10 cellular contexts compared by ENCODE assay signal in genomic region chr1:162285149-162285561, GRCh38.
DNase-seq lines count a peak whose midpoint lies in the region; ATAC-seq and TF ChIP-seq lines count a peak whose summit lies in the region.
"Had no signal": no experiment of that assay in that cellular context is flagged by ENCODE, and none has a peak within 500 bp of the region (broad histone marks: within the 10 kb centered on the region; RNA-seq: fewer than 3 reads in every experiment).

No MANE protein-coding gene starts in this region.

- no peak overlapping the region for H3K27ac Mint-ChIP-seq in activated CD8-positive, alpha-beta memory T cell treated with anti-CD3 and anti-CD28 coated beads, Interleukin-2, amount 10 ng/mL, durations not matched to agents 7 days and 5 days

- H2AFZ ChIP-seq in HCT116 (ENCODE audit: low read depth, low read length, poor library complexity, severe bottlenecking): no peak overlapping the region

- no peak for TF ChIP-seq RAD21 in HCT116 (IDR thresholded peaks at IDR 0.05; ENCODE audit: low read depth)

- DNase-seq in HCT116 (ENCODE audit: low read depth, low spot score) (no peak), NCI-H2107 (lab: John Stamatoyannopoulos, UW) (peak; percentile 41), cerebellar cortex (ENCODE audit: low spot score) (peak; percentile 14), mucosa of descending colon (peak; percentile 67 to 94 (median 75)), occipital lobe (lab: John Stamatoyannopoulos, UW) (no peak), T-helper 9 cell (no peak), C1 segment of cervical spinal cord (lab: John Stamatoyannopoulos, UW) (no peak)
- no peak for DNase-seq in activated CD8-positive, alpha-beta memory T cell treated with anti-CD3 and anti-CD28 coated beads, Interleukin-2, amount 10 ng/mL, durations not matched to agents 7 days and 5 days
- DNase-seq: cortex of kidney, NCI-H1436 treated with DMSO at 0.1 percent for 48 hours had no signal

- H3K4me1 Mint-ChIP-seq in activated CD8-positive, alpha-beta memory T cell treated with anti-CD3 and anti-CD28 coated beads, Interleukin-2, amount 10 ng/mL, durations not matched to agents 7 days and 5 days: no peaks in the 10 kb centered on the region

- H3K4me3 ChIP-seq in HCT116 (replicated peaks in 1 of 2; ENCODE audit: low read depth in 1 of 2, low read length in 2 of 2) (no peak overlapping the region), mucosa of descending colon (no peak overlapping the region)

- no peak for TF ChIP-seq POLR2A in HCT116 (IDR thresholded peaks at IDR 0.05; ENCODE audit: borderline replicate concordance, extremely low read depth, insufficient read depth, insufficient read length)

- POLR2A ChIA-PET in HCT116 (lab: Charles Lee): no interaction called here

- BruUV-seq in HCT116 (replicated peaks; lab: Mats Ljungman, UMichigan): no TSS peak

- H3K4me3 Mint-ChIP-seq in activated CD8-positive, alpha-beta memory T cell treated with anti-CD3 and anti-CD28 coated beads, Interleukin-2, amount 10 ng/mL, durations not matched to agents 7 days and 5 days: no peak overlapping the region

- H3K27me3 Mint-ChIP-seq in activated CD8-positive, alpha-beta memory T cell treated with anti-CD3 and anti-CD28 coated beads, Interleukin-2, amount 10 ng/mL, durations not matched to agents 7 days and 5 days: peaks cover 29% of the 10 kb centered on the region

- CTCF ChIA-PET in HCT116 (lab: Charles Lee): interaction anchor here (1.3 kb wide), 1 partner anchor 229 kb away, joined by 3 read pairs; no protein-coding TSS in a partner anchor
- CTCF ChIA-PET in activated CD8-positive, alpha-beta memory T cell treated with anti-CD3 and anti-CD28 coated beads, Interleukin-2, amount 10 ng/mL, durations not matched to agents 7 days and 5 days (lab: Charles Lee): no interaction called here

- H3K79me2 ChIP-seq in HCT116 (ENCODE audit: insufficient read depth, low read length): no peaks in the 10 kb centered on the region

- no peaks in the 10 kb centered on the region for H3K9me3 Mint-ChIP-seq in activated CD8-positive, alpha-beta memory T cell treated with anti-CD3 and anti-CD28 coated beads, Interleukin-2, amount 10 ng/mL, durations not matched to agents 7 days and 5 days (ENCODE audit: low read depth)

- peak overlapping the region; percentile 4; the same call in 1 of the 2 replicates for H3K4me2 ChIP-seq in HCT116 (ENCODE audit: low read length)

- 0 out of 2 replicates have a peak, but pooled peaks have one; percentile 34 for ATAC-seq in HCT116
- ATAC-seq in mucosa of descending colon: peak; percentile 98
- ATAC-seq in activated CD8-positive, alpha-beta memory T cell treated with anti-CD3 and anti-CD28 coated beads, Interleukin-2, amount 10 ng/mL, durations not matched to agents 7 days and 5 days: no peak

- H3K9ac ChIP-seq in HCT116 (ENCODE audit: low read length): no peak overlapping the region

- no peak overlapping the region for H3K27ac ChIP-seq in HCT116 (ENCODE audit: low read depth, low read length)

- no peaks in the 10 kb centered on the region for H3K9me2 ChIP-seq in HCT116 (ENCODE audit: insufficient read depth)

- intact Hi-C loops in HCT116 (cut with micrococcal nuclease) (no loop called here), mucosa of descending colon (cut with DNase I, micrococcal nuclease) (loop anchor here in 1 of 2 donors (10.0 kb wide), 1 partner anchor 100 kb away; the partner anchor contains the start of gene C1orf226)

- H3K36me3 ChIP-seq in HCT116 (ENCODE audit: control insufficient read depth in 1 of 2, insufficient read depth in 2 of 2, low read length in 2 of 2): no peaks in the 10 kb centered on the region
- no peaks in the 10 kb centered on the region for H3K36me3 ChIP-seq in mucosa of descending colon (ENCODE audit: low read depth)

- H3K27me3 ChIP-seq in HCT116 (ENCODE audit: insufficient read depth, low read length): no peaks in the 10 kb centered on the region

- H3K9me3 ChIP-seq in HCT116 (ENCODE audit: control insufficient read depth in 1 of 2, insufficient read depth in 1 of 2, low read depth in 1 of 2, low read length in 2 of 2) (no peaks in the 10 kb centered on the region), mucosa of descending colon (no peaks in the 10 kb centered on the region)

- TF ChIP-seq CTCF in HCT116 (IDR thresholded peaks at IDR 0.05 in 2 of 3, conservative IDR thresholded peaks at IDR 0.05 in 1 of 3; ENCODE audit: borderline replicate concordance in 1 of 3, insufficient read depth in 1 of 3, low read depth in 2 of 3, low read length in 2 of 3): no peak
- no peak for TF ChIP-seq CTCF in mucosa of descending colon (IDR thresholded peaks at IDR 0.05)

- RAD21 ChIA-PET in HCT116 (lab: Charles Lee; ENCODE audit: low non-redundant PET in 1 of 2, low total read pairs in 2 of 2, uncharacterized antibody in 2 of 2, unreplicated experiment in 2 of 2): no interaction called here

- H3K36me3 Mint-ChIP-seq in activated CD8-positive, alpha-beta memory T cell treated with anti-CD3 and anti-CD28 coated beads, Interleukin-2, amount 10 ng/mL, durations not matched to agents 7 days and 5 days: no peaks in the 10 kb centered on the region

- no peaks in the 10 kb centered on the region for H4K20me1 ChIP-seq in HCT116 (ENCODE audit: insufficient read depth)

- H3K4me1 ChIP-seq in HCT116 (ENCODE audit: control insufficient read depth in 1 of 2, insufficient read depth in 2 of 2, low read length in 2 of 2) (peaks cover 10 to 17% of the 10 kb centered on the region in 2 experiments; a peak in 3 of 4 replicates), mucosa of descending colon (ENCODE audit: low read depth) (peaks cover 28% of the 10 kb centered on the region)

TF ChIP-seq in HCT116, 20 proteins besides CTCF, POLR2A, EP300 and RAD21:
- TF ChIP-seq ZNF274 (IDR thresholded peaks at IDR 0.05; ENCODE audit: low read depth, low read length) (no peak), SP1 (IDR thresholded peaks at IDR 0.05; ENCODE audit: low read depth) (peak; percentile 35)

Comparison
In these comparisons a context has a peak if more than half of its experiments do, and no peak if none do; other contexts are left out.
1. DNase-seq: peak in NCI-H2107 (single experiment), cerebellar cortex (single experiment) and mucosa of descending colon (3 of 3); none in HCT116 (single experiment), occipital lobe (single experiment), T-helper 9 cell (single experiment), C1 segment of cervical spinal cord (0 of 14) and activated CD8-positive, alpha-beta memory T cell treated with anti-CD3 and anti-CD28 coated beads, Interleukin-2, amount 10 ng/mL, durations not matched to agents 7 days and 5 days (single experiment).